In genomic region chr19:52007805-52008557, GRCh38 we compare ENCODE assay signal across 1 cellular context.
TF ChIP-seq lines count a peak whose summit lies in the region.

Gene ZNF615 (minus strand): TSS chr19:52008211. CDS start chr19:52003711, 4,500 bp downstream.

TF ChIP-seq in K562, 482 proteins besides CTCF, POLR2A, EP300 and RAD21 (continued from another document and continues in another):
- TF ChIP-seq ATF2 (CRISPR knock-in tag; IDR thresholded peaks at IDR 0.05) = no peak
- no peak for TF ChIP-seq SLC30A9 (CRISPR knock-in tag; IDR thresholded peaks at IDR 0.05)
- no peak for TF ChIP-seq ILF3 (IDR thresholded peaks at IDR 0.05; ENCODE audit: borderline replicate concordance)
- peak; percentile 57; the same call in 1 of the 2 replicates for TF ChIP-seq ZBTB7A (IDR thresholded peaks at IDR 0.05; ENCODE audit: borderline replicate concordance, control insufficient read depth, low read depth, low read length)
- no peak for TF ChIP-seq LARP7 (IDR thresholded peaks at IDR 0.05)
- no peak for TF ChIP-seq MITF (IDR thresholded peaks at IDR 0.05)
- TF ChIP-seq KDM1A (IDR thresholded peaks at IDR 0.05) = no peak
- TF ChIP-seq ZNF436 (CRISPR knock-in tag; IDR thresholded peaks at IDR 0.05) = no peak
- TF ChIP-seq HBP1 (CRISPR knock-in tag; IDR thresholded peaks at IDR 0.05) = no peak
- TF ChIP-seq, protein P1, sequence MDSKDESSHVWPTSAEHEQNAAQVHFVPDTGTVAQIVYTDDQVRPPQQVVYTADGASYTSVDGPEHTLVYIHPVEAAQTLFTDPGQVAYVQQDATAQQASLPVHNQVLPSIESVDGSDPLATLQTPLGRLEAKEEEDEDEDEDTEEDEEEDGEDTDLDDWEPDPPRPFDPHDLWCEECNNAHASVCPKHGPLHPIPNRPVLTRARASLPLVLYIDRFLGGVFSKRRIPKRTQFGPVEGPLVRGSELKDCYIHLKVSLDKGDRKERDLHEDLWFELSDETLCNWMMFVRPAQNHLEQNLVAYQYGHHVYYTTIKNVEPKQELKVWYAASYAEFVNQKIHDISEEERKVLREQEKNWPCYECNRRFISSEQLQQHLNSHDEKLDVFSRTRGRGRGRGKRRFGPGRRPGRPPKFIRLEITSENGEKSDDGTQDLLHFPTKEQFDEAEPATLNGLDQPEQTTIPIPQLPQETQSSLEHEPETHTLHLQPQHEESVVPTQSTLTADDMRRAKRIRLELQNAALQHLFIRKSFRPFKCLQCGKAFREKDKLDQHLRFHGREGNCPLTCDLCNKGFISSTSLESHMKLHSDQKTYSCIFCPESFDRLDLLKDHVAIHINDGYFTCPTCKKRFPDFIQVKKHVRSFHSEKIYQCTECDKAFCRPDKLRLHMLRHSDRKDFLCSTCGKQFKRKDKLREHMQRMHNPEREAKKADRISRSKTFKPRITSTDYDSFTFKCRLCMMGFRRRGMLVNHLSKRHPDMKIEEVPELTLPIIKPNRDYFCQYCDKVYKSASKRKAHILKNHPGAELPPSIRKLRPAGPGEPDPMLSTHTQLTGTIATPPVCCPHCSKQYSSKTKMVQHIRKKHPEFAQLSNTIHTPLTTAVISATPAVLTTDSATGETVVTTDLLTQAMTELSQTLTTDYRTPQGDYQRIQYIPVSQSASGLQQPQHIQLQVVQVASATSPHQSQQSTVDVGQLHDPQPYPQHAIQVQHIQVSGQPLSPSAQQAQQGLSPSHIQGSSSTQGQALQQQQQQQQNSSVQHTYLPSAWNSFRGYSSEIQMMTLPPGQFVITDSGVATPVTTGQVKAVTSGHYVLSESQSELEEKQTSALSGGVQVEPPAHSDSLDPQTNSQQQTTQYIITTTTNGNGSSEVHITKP (IDR thresholded peaks at IDR 0.05; ENCODE audit: partially characterized antibody) = no peak
- TF ChIP-seq ATF1 (CRISPR knock-in tag; IDR thresholded peaks at IDR 0.05) = no peak
- peak; percentile 74 for TF ChIP-seq ATF1 (tag; IDR thresholded peaks at IDR 0.05)
- TF ChIP-seq POLR3G (IDR thresholded peaks at IDR 0.05; ENCODE audit: extremely low read depth, insufficient read length, insufficient replicate concordance) = no peak
- TF ChIP-seq, protein P2, sequence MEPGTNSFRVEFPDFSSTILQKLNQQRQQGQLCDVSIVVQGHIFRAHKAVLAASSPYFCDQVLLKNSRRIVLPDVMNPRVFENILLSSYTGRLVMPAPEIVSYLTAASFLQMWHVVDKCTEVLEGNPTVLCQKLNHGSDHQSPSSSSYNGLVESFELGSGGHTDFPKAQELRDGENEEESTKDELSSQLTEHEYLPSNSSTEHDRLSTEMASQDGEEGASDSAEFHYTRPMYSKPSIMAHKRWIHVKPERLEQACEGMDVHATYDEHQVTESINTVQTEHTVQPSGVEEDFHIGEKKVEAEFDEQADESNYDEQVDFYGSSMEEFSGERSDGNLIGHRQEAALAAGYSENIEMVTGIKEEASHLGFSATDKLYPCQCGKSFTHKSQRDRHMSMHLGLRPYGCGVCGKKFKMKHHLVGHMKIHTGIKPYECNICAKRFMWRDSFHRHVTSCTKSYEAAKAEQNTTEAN (CRISPR knock-in tag; IDR thresholded peaks at IDR 0.05) = no peak
- TF ChIP-seq ARID2 (IDR thresholded peaks at IDR 0.05) = peak; percentile 36; the same call in 1 of the 2 replicates
- no peak for TF ChIP-seq EZH2 (IDR thresholded peaks at IDR 0.05; ENCODE audit: borderline replicate concordance, low read depth, low read length)
- TF ChIP-seq TCF3 (CRISPR knock-in tag; IDR thresholded peaks at IDR 0.05) = no peak
- TF ChIP-seq, protein P3, sequence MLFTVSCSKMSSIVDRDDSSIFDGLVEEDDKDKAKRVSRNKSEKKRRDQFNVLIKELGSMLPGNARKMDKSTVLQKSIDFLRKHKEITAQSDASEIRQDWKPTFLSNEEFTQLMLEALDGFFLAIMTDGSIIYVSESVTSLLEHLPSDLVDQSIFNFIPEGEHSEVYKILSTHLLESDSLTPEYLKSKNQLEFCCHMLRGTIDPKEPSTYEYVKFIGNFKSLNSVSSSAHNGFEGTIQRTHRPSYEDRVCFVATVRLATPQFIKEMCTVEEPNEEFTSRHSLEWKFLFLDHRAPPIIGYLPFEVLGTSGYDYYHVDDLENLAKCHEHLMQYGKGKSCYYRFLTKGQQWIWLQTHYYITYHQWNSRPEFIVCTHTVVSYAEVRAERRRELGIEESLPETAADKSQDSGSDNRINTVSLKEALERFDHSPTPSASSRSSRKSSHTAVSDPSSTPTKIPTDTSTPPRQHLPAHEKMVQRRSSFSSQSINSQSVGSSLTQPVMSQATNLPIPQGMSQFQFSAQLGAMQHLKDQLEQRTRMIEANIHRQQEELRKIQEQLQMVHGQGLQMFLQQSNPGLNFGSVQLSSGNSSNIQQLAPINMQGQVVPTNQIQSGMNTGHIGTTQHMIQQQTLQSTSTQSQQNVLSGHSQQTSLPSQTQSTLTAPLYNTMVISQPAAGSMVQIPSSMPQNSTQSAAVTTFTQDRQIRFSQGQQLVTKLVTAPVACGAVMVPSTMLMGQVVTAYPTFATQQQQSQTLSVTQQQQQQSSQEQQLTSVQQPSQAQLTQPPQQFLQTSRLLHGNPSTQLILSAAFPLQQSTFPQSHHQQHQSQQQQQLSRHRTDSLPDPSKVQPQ (CRISPR knock-in tag; IDR thresholded peaks at IDR 0.05; ENCODE audit: borderline replicate concordance) = no peak
- TF ChIP-seq, protein P4, sequence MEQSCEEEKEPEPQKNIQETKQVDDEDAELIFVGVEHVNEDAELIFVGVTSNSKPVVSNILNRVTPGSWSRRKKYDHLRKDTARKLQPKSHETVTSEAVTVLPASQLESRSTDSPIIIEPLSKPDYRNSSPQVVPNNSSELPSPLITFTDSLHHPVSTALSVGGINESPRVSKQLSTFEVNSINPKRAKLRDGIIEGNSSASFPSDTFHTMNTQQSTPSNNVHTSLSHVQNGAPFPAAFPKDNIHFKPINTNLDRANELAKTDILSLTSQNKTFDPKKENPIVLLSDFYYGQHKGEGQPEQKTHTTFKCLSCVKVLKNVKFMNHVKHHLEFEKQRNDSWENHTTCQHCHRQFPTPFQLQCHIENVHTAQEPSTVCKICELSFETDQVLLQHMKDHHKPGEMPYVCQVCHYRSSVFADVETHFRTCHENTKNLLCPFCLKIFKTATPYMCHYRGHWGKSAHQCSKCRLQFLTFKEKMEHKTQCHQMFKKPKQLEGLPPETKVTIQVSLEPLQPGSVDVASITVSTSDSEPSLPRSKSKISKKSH (CRISPR knock-in tag; IDR thresholded peaks at IDR 0.05) = no peak
- peak; percentile 90 for TF ChIP-seq SAP30 (IDR thresholded peaks at IDR 0.05; ENCODE audit: borderline replicate concordance, insufficient read depth, low read depth, low read length, poor library complexity, severe bottlenecking)
- TF ChIP-seq ZNF431 (CRISPR knock-in tag; IDR thresholded peaks at IDR 0.05) = no peak
- TF ChIP-seq ETV6 (IDR thresholded peaks at IDR 0.05; ENCODE audit: borderline replicate concordance in 1 of 2, low read depth in 2 of 2, low read length in 1 of 2) = no peak
- no peak for TF ChIP-seq ETV6 (CRISPR knock-in tag; IDR thresholded peaks at IDR 0.05; ENCODE audit: borderline replicate concordance)
- no peak for TF ChIP-seq CCNT2 (IDR thresholded peaks at IDR 0.05; ENCODE audit: borderline replicate concordance, extremely low read depth, insufficient read length, low read depth, low read length)
- no peak for TF ChIP-seq ELK1 (CRISPR knock-in tag; IDR thresholded peaks at IDR 0.05)
- TF ChIP-seq CREBBP (IDR thresholded peaks at IDR 0.05; ENCODE audit: low read depth, low read length) = no peak
- no peak for TF ChIP-seq KAT7 (CRISPR knock-in tag; IDR thresholded peaks at IDR 0.05; ENCODE audit: borderline replicate concordance)
- no peak for TF ChIP-seq ZNF785 (CRISPR knock-in tag; IDR thresholded peaks at IDR 0.05)
- no peak for TF ChIP-seq BRF2 (IDR thresholded peaks at IDR 0.05; ENCODE audit: borderline replicate concordance, insufficient read depth, insufficient read length)
